In genomic region chr12:45259732-45260480, GRCh38 we compare ENCODE assay signal across 10 cellular contexts. TPM values are rescaled to one million over a fixed set of nuclear protein-coding genes. Genes with fewer than 3 reads are reported as not detected.
DNase-seq lines count a peak whose midpoint lies in the region; ATAC-seq and TF ChIP-seq lines count a peak whose summit lies in the region.
"Had no signal": no experiment of that assay in that cellular context is flagged by ENCODE, and none has a peak within 500 bp of the region (broad histone marks: within the 10 kb centered on the region; RNA-seq: fewer than 3 reads in every experiment).

No MANE protein-coding gene starts in this region.

- H3K36me3 ChIP-seq in HUES48 (ENCODE audit: control insufficient read depth, insufficient read depth, low read length) = no peaks in the 10 kb centered on the region
- no peaks in the 10 kb centered on the region for H3K36me3 ChIP-seq in gastrocnemius medialis

- H3K4me1 ChIP-seq in HUES48 (ENCODE audit: control insufficient read depth, insufficient read depth, low read length) (peaks cover 20% of the 10 kb centered on the region), gastrocnemius medialis (peaks cover 65 to 66% of the 10 kb centered on the region in 2 donors)

- H3K27ac ChIP-seq in HUES48 (ENCODE audit: low read depth, low read length) (peak overlapping the region; percentile 32), gastrocnemius medialis (peak overlapping the region in 3 of 4 donors; percentile 15 to 51 (median 38))

- intact Hi-C loops in gastrocnemius medialis (cut with DNase I; ENCODE audit: low total_unique reads) = no loop called here

- no peaks in the 10 kb centered on the region for H3K9me3 ChIP-seq in HUES48 (ENCODE audit: control insufficient read depth, insufficient read depth, low read length)
- H3K9me3 ChIP-seq in gastrocnemius medialis = no peaks in the 10 kb centered on the region

- H3K9me3 Mint-ChIP-seq in glutamatergic neuron (ENCODE audit: unreplicated experiment) = peaks cover 3% of the 10 kb centered on the region
- H3K9me3 Mint-ChIP-seq: immature natural killer cell had no signal

- H3K27me3 ChIP-seq in HUES48 (ENCODE audit: control insufficient read depth, insufficient read depth, low read length) = no peaks in the 10 kb centered on the region
- H3K27me3 ChIP-seq in gastrocnemius medialis = no peaks in the 10 kb centered on the region

- ATAC-seq in SK-N-SH treated with all-trans-retinoic acid at 6 μM for 48 hours (peak; percentile 78), gastrocnemius medialis (peak; percentile 42 to 46), GM18909 (IDR thresholded peaks at IDR 0.05; ENCODE audit: poor library complexity, unreplicated experiment) (no peak)

- H3K4me1 Mint-ChIP-seq in glutamatergic neuron (ENCODE audit: low read depth, unreplicated experiment) = peaks cover 4% of the 10 kb centered on the region

- in situ Hi-C loops in gastrocnemius medialis (cut with MboI; ENCODE audit: low sequenced_read_pairs in 4 of 4) = no loop called here
- in situ Hi-C loops in GM13977 (cut with MboI; ENCODE audit: low pct_unique_long_range_greater_than_20kb, low sequenced_read_pairs, unreplicated experiment) = no loop called here

- TF ChIP-seq POLR2A in gastrocnemius medialis (IDR thresholded peaks at IDR 0.05) = no peak

- TF ChIP-seq CTCF in glutamatergic neuron (IDR thresholded peaks at IDR 0.05; ENCODE audit: partially characterized antibody, unreplicated experiment) (no peak), gastrocnemius medialis (IDR thresholded peaks at IDR 0.05 in 4 of 5, conservative IDR thresholded peaks at IDR 0.05 in 1 of 5) (no peak), GM13977 (IDR thresholded peaks at IDR 0.05; ENCODE audit: extremely low read depth, insufficient read depth, missing control alignments) (no peak)

- H3K9ac ChIP-seq in HUES48 (ENCODE audit: low read depth, low read length) = no peak overlapping the region

- peaks cover 2% of the 10 kb centered on the region for H3K27me3 Mint-ChIP-seq in glutamatergic neuron (ENCODE audit: unreplicated experiment)
- H3K27me3 Mint-ChIP-seq: activated naive CD8-positive, alpha-beta T cell had no signal

- H3K4me3 Mint-ChIP-seq in glutamatergic neuron (ENCODE audit: unreplicated experiment) = peak overlapping the region; percentile 27
- H3K4me3 Mint-ChIP-seq: activated naive CD8-positive, alpha-beta T cell; immature natural killer cell had no signal

- peak overlapping the region; percentile 45 for H3K27ac Mint-ChIP-seq in glutamatergic neuron (ENCODE audit: unreplicated experiment)
- H3K27ac Mint-ChIP-seq: activated naive CD8-positive, alpha-beta T cell; immature natural killer cell had no signal

- H3K4me3 ChIP-seq in HUES48 (ENCODE audit: low read depth, low read length) (no peak overlapping the region), gastrocnemius medialis (no peak overlapping the region)

- DNase-seq in glutamatergic neuron = no peak
- DNase-seq in gastrocnemius medialis = no peak
- DNase-seq in GM13977 (ENCODE audit: low spot score) = no peak
- DNase-seq in DMS53 treated with DMSO at 0.1 percent for 48 hours (lab: John Stamatoyannopoulos, UW; ENCODE audit: unreplicated experiment) = no peak
- DNase-seq in kidney tubule cell (ENCODE audit: low spot score) = no peak
- DNase-seq: immature natural killer cell had no signal

- no peaks in the 10 kb centered on the region for H3K36me3 Mint-ChIP-seq in glutamatergic neuron (ENCODE audit: unreplicated experiment)
- H3K36me3 Mint-ChIP-seq: immature natural killer cell had no signal

TF ChIP-seq in SK-N-SH treated with all-trans-retinoic acid at 6 μM for 48 hours, 23 proteins besides CTCF, POLR2A, EP300 and RAD21:
- TF ChIP-seq RARB (CRISPR knock-in tag; IDR thresholded peaks at IDR 0.05) (no peak), TOX (CRISPR knock-in tag; IDR thresholded peaks at IDR 0.05; ENCODE audit: borderline replicate concordance) (no peak), BACH2 (CRISPR knock-in tag; IDR thresholded peaks at IDR 0.05; ENCODE audit: borderline replicate concordance) (no peak), ISL1 (CRISPR knock-in tag; IDR thresholded peaks at IDR 0.05) (peak; percentile 36), ARNTL (CRISPR knock-in tag; IDR thresholded peaks at IDR 0.05; ENCODE audit: borderline replicate concordance, low read depth) (no peak)
- TF ChIP-seq, protein P1, sequence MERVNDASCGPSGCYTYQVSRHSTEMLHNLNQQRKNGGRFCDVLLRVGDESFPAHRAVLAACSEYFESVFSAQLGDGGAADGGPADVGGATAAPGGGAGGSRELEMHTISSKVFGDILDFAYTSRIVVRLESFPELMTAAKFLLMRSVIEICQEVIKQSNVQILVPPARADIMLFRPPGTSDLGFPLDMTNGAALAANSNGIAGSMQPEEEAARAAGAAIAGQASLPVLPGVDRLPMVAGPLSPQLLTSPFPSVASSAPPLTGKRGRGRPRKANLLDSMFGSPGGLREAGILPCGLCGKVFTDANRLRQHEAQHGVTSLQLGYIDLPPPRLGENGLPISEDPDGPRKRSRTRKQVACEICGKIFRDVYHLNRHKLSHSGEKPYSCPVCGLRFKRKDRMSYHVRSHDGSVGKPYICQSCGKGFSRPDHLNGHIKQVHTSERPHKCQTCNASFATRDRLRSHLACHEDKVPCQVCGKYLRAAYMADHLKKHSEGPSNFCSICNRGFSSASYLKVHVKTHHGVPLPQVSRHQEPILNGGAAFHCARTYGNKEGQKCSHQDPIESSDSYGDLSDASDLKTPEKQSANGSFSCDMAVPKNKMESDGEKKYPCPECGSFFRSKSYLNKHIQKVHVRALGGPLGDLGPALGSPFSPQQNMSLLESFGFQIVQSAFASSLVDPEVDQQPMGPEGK (CRISPR knock-in tag; IDR thresholded peaks at IDR 0.05; ENCODE audit: borderline replicate concordance) = no peak

RNA-seq across cellular contexts. Expression of gene ANO6, which starts 44.0 kb away (rescaled TPM):
- total RNA-seq in glutamatergic neuron (ENCODE audit: unreplicated experiment) (35.9 TPM), gastrocnemius medialis (100 to 1,000 TPM in 1 of 4 donors, 10 to 100 TPM in 3; 75.4 to 100 (median 91.8) TPM)
